In the genomic region with DNA sequence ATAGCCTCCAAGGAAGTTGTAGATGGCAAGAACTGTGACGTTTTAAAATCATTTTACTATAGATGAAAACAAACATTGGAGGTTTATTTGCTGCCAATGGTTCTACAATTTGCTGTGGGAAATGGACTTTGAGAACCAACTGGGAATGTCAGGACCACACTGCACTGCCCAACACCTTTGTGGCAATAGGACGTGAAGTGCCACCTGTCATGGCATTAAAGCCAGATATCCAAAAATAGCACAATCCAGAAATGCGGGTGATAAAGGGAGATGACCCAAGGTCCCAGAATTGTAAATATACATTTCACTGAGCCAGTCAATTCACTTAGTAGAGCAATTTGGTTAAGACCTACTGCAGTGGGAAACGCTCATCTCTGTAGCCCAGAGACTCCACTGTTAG, we compare ENCODE assay signal across 1 cellular context.
TF ChIP-seq lines count a peak whose summit lies in the region.

No MANE protein-coding gene starts in this region.

TF ChIP-seq in IMR-90, 13 proteins besides CTCF, POLR2A, EP300 and RAD21 (continued from another document):
- TF ChIP-seq RCOR1 (IDR thresholded peaks at IDR 0.05; ENCODE audit: insufficient replicate concordance, low read length) (no peak), CHD1 (IDR thresholded peaks at IDR 0.05; ENCODE audit: low read depth, low read length) (no peak), NFE2L2 (IDR thresholded peaks at IDR 0.05; ENCODE audit: low read depth, low read length) (no peak), CEBPB (IDR thresholded peaks at IDR 0.05; ENCODE audit: low read depth, low read length) (no peak), RFX5 (IDR thresholded peaks at IDR 0.05; ENCODE audit: low read depth, low read length) (no peak), MAFK (IDR thresholded peaks at IDR 0.05; ENCODE audit: low read depth, low read length) (no peak)
TF ChIP-seq in IMR-90: peak in this region for 0.
